9 cellular contexts compared by ENCODE assay signal in genomic region chr12:46260153-46260912, GRCh38. TPM values are rescaled to one million over a fixed set of nuclear protein-coding genes. Genes with fewer than 3 reads are reported as not detected.
DNase-seq lines count a peak whose midpoint lies in the region; ATAC-seq and TF ChIP-seq lines count a peak whose summit lies in the region.
"Had no signal": no experiment of that assay in that cellular context is flagged by ENCODE, and none has a peak within 500 bp of the region (broad histone marks: within the 10 kb centered on the region; RNA-seq: fewer than 3 reads in every experiment).

No MANE protein-coding gene starts in this region.

- H3K4me3 ChIP-seq in astrocyte of the cerebellum (ENCODE audit: low read depth, low read length) = no peak overlapping the region
- peak overlapping the region; percentile 48 for H3K4me3 ChIP-seq in iPS-20b (ENCODE audit: low read length)
- no peak overlapping the region for H3K4me3 ChIP-seq in transverse colon

- peak overlapping the region; percentile 55 for H3K27ac ChIP-seq in iPS-20b (ENCODE audit: low read length)
- H3K27ac ChIP-seq in transverse colon = peak overlapping the region; percentile 23 to 53 (median 42)

- peaks cover 35% of the 10 kb centered on the region for H3K4me1 Mint-ChIP-seq in activated CD8-positive, alpha-beta T cell treated with anti-CD3 and anti-CD28 coated beads, Interleukin-2, amount 10 ng/mL, durations not matched to agents 7 days and 5 days (ENCODE audit: low read depth)

- H3K27me3 ChIP-seq in iPS-20b (ENCODE audit: insufficient read depth, low read length) (no peaks in the 10 kb centered on the region), transverse colon (no peaks in the 10 kb centered on the region)

- 75 to 81% methylated on average over 4 to 5 of the region's 5 CpGs for WGBS in transverse colon (ENCODE audit: low coverage in 1 of 2), 2 donors

- no peak overlapping the region for H3K27ac Mint-ChIP-seq in activated CD8-positive, alpha-beta T cell treated with anti-CD3 and anti-CD28 coated beads, Interleukin-2, amount 10 ng/mL, durations not matched to agents 7 days and 5 days
- H3K27ac Mint-ChIP-seq: activated CD8-positive, alpha-beta T cell treated with anti-CD3 and anti-CD28 coated beads for 36 hours had no signal

- no peak for DNase-seq in HEK293T (ENCODE audit: extremely low spot score)
- peak; percentile 33 for DNase-seq in astrocyte of the cerebellum (ENCODE audit: low read depth)
- DNase-seq in transverse colon = no peak
- DNase-seq in GM13976 (ENCODE audit: low spot score) = no peak
- no peak for DNase-seq in activated CD8-positive, alpha-beta T cell treated with anti-CD3 and anti-CD28 coated beads, Interleukin-2, amount 10 ng/mL, durations not matched to agents 7 days and 5 days
- DNase-seq: activated CD8-positive, alpha-beta T cell treated with anti-CD3 and anti-CD28 coated beads for 36 hours; cerebellar nuclear complex had no signal

- TF ChIP-seq CTCF in astrocyte of the cerebellum (IDR thresholded peaks at IDR 0.05; ENCODE audit: low read depth, low read length, missing control alignments) (no peak), transverse colon (IDR thresholded peaks at IDR 0.05) (no peak), GM13976 (IDR thresholded peaks at IDR 0.05; ENCODE audit: borderline replicate concordance, control extremely low read depth, extremely low read depth, insufficient read depth, missing control alignments) (no peak)

- peaks cover 52% of the 10 kb centered on the region for H3K36me3 Mint-ChIP-seq in activated CD8-positive, alpha-beta T cell treated with anti-CD3 and anti-CD28 coated beads, Interleukin-2, amount 10 ng/mL, durations not matched to agents 7 days and 5 days (ENCODE audit: low read depth)

- POLR2A ChIA-PET in HEK293T (lab: Yijun Ruan, JAX) = interaction anchor here (1.6 kb wide), 1 partner anchor 8 kb away, joined by 4 read pairs; the partner anchor contains the start of gene SLC38A1
- POLR2A ChIA-PET in activated CD8-positive, alpha-beta T cell treated with anti-CD3 and anti-CD28 coated beads, Interleukin-2, amount 10 ng/mL, durations not matched to agents 7 days and 5 days (lab: Charles Lee) = interaction anchor here (1.0 to 1.5 kb wide), 4 partner anchors 9 to 110 kb away, joined by 3 to 13 read pairs (median 3); partner anchors contain the start of gene SLC38A1

- no peaks in the 10 kb centered on the region for H3K9me3 Mint-ChIP-seq in activated CD8-positive, alpha-beta T cell treated with anti-CD3 and anti-CD28 coated beads, Interleukin-2, amount 10 ng/mL, durations not matched to agents 7 days and 5 days (ENCODE audit: insufficient read depth)
- H3K9me3 Mint-ChIP-seq: activated CD8-positive, alpha-beta T cell treated with anti-CD3 and anti-CD28 coated beads for 36 hours had no signal

- H3K4me3 Mint-ChIP-seq in activated CD8-positive, alpha-beta T cell treated with anti-CD3 and anti-CD28 coated beads, Interleukin-2, amount 10 ng/mL, durations not matched to agents 7 days and 5 days = no peak overlapping the region
- H3K4me3 Mint-ChIP-seq: activated CD8-positive, alpha-beta T cell treated with anti-CD3 and anti-CD28 coated beads for 36 hours had no signal

- ATAC-seq in GM21367 (IDR thresholded peaks at IDR 0.05; ENCODE audit: unreplicated experiment) = no peak
- ATAC-seq in activated CD8-positive, alpha-beta T cell treated with anti-CD3 and anti-CD28 coated beads, Interleukin-2, amount 10 ng/mL, durations not matched to agents 7 days and 5 days = no peak
- ATAC-seq: activated CD8-positive, alpha-beta T cell treated with anti-CD3 and anti-CD28 coated beads for 36 hours had no signal

- no peak for TF ChIP-seq EP300 in transverse colon (IDR thresholded peaks at IDR 0.05; ENCODE audit: low read depth)

- H3K36me3 ChIP-seq in iPS-20b (ENCODE audit: insufficient read depth, low read depth, low read length) = peaks cover 41% of the 10 kb centered on the region
- no peaks in the 10 kb centered on the region for H3K36me3 ChIP-seq in transverse colon

- CTCF ChIA-PET in HEK293T (lab: Yijun Ruan, JAX) = no interaction called here
- CTCF ChIA-PET in activated CD8-positive, alpha-beta T cell treated with anti-CD3 and anti-CD28 coated beads, Interleukin-2, amount 10 ng/mL, durations not matched to agents 7 days and 5 days (lab: Charles Lee) = interaction anchor here (0.7 kb wide), 1 partner anchor 761 kb away, joined by 3 read pairs; no protein-coding TSS in a partner anchor

- no peaks in the 10 kb centered on the region for H3K27me3 Mint-ChIP-seq in activated CD8-positive, alpha-beta T cell treated with anti-CD3 and anti-CD28 coated beads, Interleukin-2, amount 10 ng/mL, durations not matched to agents 7 days and 5 days (ENCODE audit: low read depth)
- H3K27me3 Mint-ChIP-seq: activated CD8-positive, alpha-beta T cell treated with anti-CD3 and anti-CD28 coated beads for 36 hours had no signal

- peaks cover 54% of the 10 kb centered on the region for H3K4me1 ChIP-seq in iPS-20b (ENCODE audit: insufficient read depth, low read length)
- peaks cover 0 to 80% (median 40%) of the 10 kb centered on the region in 4 donors for H3K4me1 ChIP-seq in transverse colon

- H3K9ac ChIP-seq in iPS-20b (ENCODE audit: low read depth, low read length) = peak overlapping the region; percentile 25; the same call in 1 of the 2 replicates

- in situ Hi-C loops in astrocyte of the cerebellum (cut with HindIII; ENCODE audit: low sequenced_read_pairs) (no loop called here), transverse colon (cut with MboI; ENCODE audit: low pct_ligation_motif_present in 1 of 4, low pct_unique_long_range_greater_than_20kb in 1 of 4, low sequenced_read_pairs in 3 of 4) (loop anchor here in 2 of 4 donors (10.0 to 25.0 kb wide), 2 partner anchors 46 to 98 kb away; no protein-coding TSS in a partner anchor), GM13976 (cut with MboI; ENCODE audit: low sequenced_read_pairs, unreplicated experiment) (loop anchor here (10.0 to 25.0 kb wide), 2 partner anchors 46 to 523 kb away; partner anchors contain the start of gene ARID2)

- intact Hi-C loops in transverse colon (cut with DNase I; ENCODE audit: low total_unique reads) = loop anchor here (10.0 kb wide), 2 partner anchors 106 to 124 kb away; no protein-coding TSS in a partner anchor

- TF ChIP-seq POLR2A in transverse colon (IDR thresholded peaks at IDR 0.05) = no peak

- H3K9me3 ChIP-seq in iPS-20b (ENCODE audit: insufficient read depth, low read depth, low read length) (no peaks in the 10 kb centered on the region), transverse colon (no peaks in the 10 kb centered on the region)

TF ChIP-seq in HEK293T, 16 proteins besides CTCF, POLR2A, EP300 and RAD21:
- no peak for TF ChIP-seq CTBP1 (IDR thresholded peaks at IDR 0.05; ENCODE audit: borderline replicate concordance)
- peak; percentile 69; the same call in 1 of the 2 replicates for TF ChIP-seq PKNOX1 (IDR thresholded peaks at IDR 0.05)

RNA-seq across cellular contexts. Expression of gene SLC38A1, which starts 8.5 kb away (rescaled TPM):
- 100 to 1,000 TPM in 3 of 4 donors, 10 to 100 TPM in 1; 36.8 to 139 (median 117) TPM for total RNA-seq in transverse colon
- 100 to 1,000 TPM; 162 to 168 TPM for total RNA-seq in activated CD8-positive, alpha-beta T cell treated with anti-CD3 and anti-CD28 coated beads, Interleukin-2, amount 10 ng/mL, durations not matched to agents 7 days and 5 days
